Comparison of ENCODE assay signal across 24 cellular contexts in the genomic region with DNA sequence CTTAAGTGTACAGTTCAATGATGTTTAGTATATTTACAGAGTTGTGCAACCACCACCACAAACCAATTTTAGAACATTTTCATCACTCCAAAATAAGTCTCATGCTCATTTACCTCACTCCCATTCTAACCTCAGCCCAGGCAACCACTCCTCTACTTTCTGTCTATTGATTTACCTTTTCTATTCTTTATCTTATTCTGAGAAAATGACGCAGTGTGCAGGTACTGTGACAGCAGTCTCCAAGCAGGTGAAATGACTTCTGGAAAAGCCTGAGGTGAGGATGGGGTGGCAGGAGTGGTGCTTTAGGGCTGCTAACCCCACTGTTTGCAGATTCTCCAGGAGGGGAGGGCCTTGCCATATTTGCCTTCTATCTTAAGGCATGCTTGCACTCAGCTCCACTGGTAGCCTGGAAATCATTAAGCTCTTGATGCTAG. TPM values are rescaled to one million over a fixed set of nuclear protein-coding genes. Genes with fewer than 3 reads are reported as not detected.
A peak's percentile ranks its signal among the peaks of the same experiment; 100 is the strongest.
DNase-seq lines count a peak whose midpoint lies in the region; ATAC-seq and TF ChIP-seq lines count a peak whose summit lies in the region.
"Had no signal": no experiment of that assay in that cellular context is flagged by ENCODE, and none has a peak within 500 bp of the region (broad histone marks: within the 10 kb centered on the region; RNA-seq: fewer than 3 reads in every experiment).

No MANE protein-coding gene starts in this region.

- H3K9me3 ChIP-seq in DND-41 (ENCODE audit: insufficient read depth, low read length, severe bottlenecking) (no peaks in the 10 kb centered on the region), body of pancreas (no peaks in the 10 kb centered on the region)
- H3K9me3 ChIP-seq: ascending aorta, MG63 had no signal

- no peak for TF ChIP-seq CTCF in DND-41 (IDR thresholded peaks at IDR 0.05; ENCODE audit: borderline replicate concordance, extremely low read depth, low read length, poor library complexity, severe bottlenecking)
- no peak for TF ChIP-seq CTCF in body of pancreas (IDR thresholded peaks at IDR 0.05)

- intact Hi-C loops in body of pancreas (cut with DNase I): no loop called here

- TF ChIP-seq POLR2A in body of pancreas (IDR thresholded peaks at IDR 0.05): no peak

- no peaks in the 10 kb centered on the region for H3K9me3 Mint-ChIP-seq in stimulated activated naive B cell treated with anti-CD40 and anti-IgM and Interleukin-4, amounts not matched to agents 10 μg/mL and 1 μg/mL and 100 μg/mL, for 72 hours
- H3K9me3 Mint-ChIP-seq: neural crest cell had no signal

- no peak overlapping the region for H3K4me3 Mint-ChIP-seq in stimulated activated naive B cell treated with anti-CD40 and anti-IgM and Interleukin-4, amounts not matched to agents 10 μg/mL and 1 μg/mL and 100 μg/mL, for 72 hours
- H3K4me3 Mint-ChIP-seq: neural crest cell had no signal

- DNase-seq in DND-41: no peak
- DNase-seq in body of pancreas: peak in 2 of 4 donors; percentile 39 to 43
- no peak for DNase-seq in putamen (ENCODE audit: low spot score)
- DNase-seq in stimulated activated CD4-positive, alpha-beta T cell treated with anti-CD3 and anti-CD28 coated beads, Interleukin-2, amount 100 ng/mL, for 48 hours: no peak
- DNase-seq in stimulated activated naive B cell treated with anti-CD40 and anti-IgM and Interleukin-4, amounts not matched to agents 10 μg/mL and 1 μg/mL and 100 μg/mL, for 72 hours: no peak
- DNase-seq in HK-2 (ENCODE audit: unreplicated experiment): no peak
- DNase-seq: activated CD4-positive, alpha-beta T cell treated with anti-CD3 and anti-CD28 coated beads for 1 hour; activated naive CD4-positive, alpha-beta T cell treated with anti-CD3 and anti-CD28 coated beads, Interleukin-2, amount 50 U/mL, for 16 hours; activated T-cell treated with anti-CD3 and anti-CD28 coated beads, Interleukin-2, amount 50 U/mL, for 48 hours; dorsolateral prefrontal cortex; HCEC 1CT; MG63; NCI-H526; stimulated activated naive CD8-positive, alpha-beta T cell treated with anti-CD3 and anti-CD28 coated beads, Interleukin-15, Interleukin-2, amounts not matched to agents 100 U/mL and 50 U/mL, for 24 hours; SW 1271 had no signal

- H3K9ac ChIP-seq in DND-41 (ENCODE audit: low read depth, low read length): no peak overlapping the region

- H3K79me2 ChIP-seq in DND-41 (ENCODE audit: insufficient read depth, low read length): 0 out of 2 replicates have a peak, but pooled peaks cover 9% of the 10 kb centered on the region

- no peak overlapping the region for H2AFZ ChIP-seq in DND-41 (ENCODE audit: low read depth, low read length)

- H3K36me3 Mint-ChIP-seq in stimulated activated naive B cell treated with anti-CD40 and anti-IgM and Interleukin-4, amounts not matched to agents 10 μg/mL and 1 μg/mL and 100 μg/mL, for 72 hours: peaks cover 29 to 51% of the 10 kb centered on the region in 2 donors

- H3K4me3 ChIP-seq in DND-41 (ENCODE audit: low read depth in 1 of 2, low read length in 2 of 2) (no peak overlapping the region), body of pancreas (no peak overlapping the region)
- H3K4me3 ChIP-seq: ascending aorta, dorsolateral prefrontal cortex, MG63, smooth muscle cell had no signal

- H3K27me3 Mint-ChIP-seq in stimulated activated naive B cell treated with anti-CD40 and anti-IgM and Interleukin-4, amounts not matched to agents 10 μg/mL and 1 μg/mL and 100 μg/mL, for 72 hours: no peaks in the 10 kb centered on the region

- no peaks in the 10 kb centered on the region for H3K4me1 ChIP-seq in DND-41 (ENCODE audit: insufficient read depth, low read length)
- peaks cover 51% of the 10 kb centered on the region for H3K4me1 ChIP-seq in body of pancreas
- H3K4me1 ChIP-seq: ascending aorta had no signal

- H3K4me2 ChIP-seq in DND-41 (ENCODE audit: insufficient read depth, low read length): no peak overlapping the region
- H3K4me2 ChIP-seq: smooth muscle cell had no signal

- H3K27me3 ChIP-seq in DND-41 (ENCODE audit: insufficient read depth, low read length, poor library complexity) (no peaks in the 10 kb centered on the region), body of pancreas (no peaks in the 10 kb centered on the region)
- H3K27me3 ChIP-seq: ascending aorta, dorsolateral prefrontal cortex, MG63 had no signal

- peaks cover 70% of the 10 kb centered on the region for H3K36me3 ChIP-seq in DND-41 (ENCODE audit: insufficient read depth, low read length)
- H3K36me3 ChIP-seq in body of pancreas (replicated peaks in 1 of 2; ENCODE audit: insufficient read depth in 1 of 2, low read depth in 2 of 2): peaks cover 0 to 10% of the 10 kb centered on the region in 2 donors

- 0 out of 2 replicates have a peak, but pooled peaks cover 4% of the 10 kb centered on the region for H4K20me1 ChIP-seq in DND-41 (ENCODE audit: insufficient read depth, low read length)

- H3K27ac ChIP-seq in DND-41 (ENCODE audit: low read length) (no peak overlapping the region), body of pancreas (peak overlapping the region; percentile 65 to 88 (median 82))
- H3K27ac ChIP-seq: ascending aorta, C4-2B, dorsolateral prefrontal cortex had no signal

- H3K4me1 Mint-ChIP-seq in stimulated activated naive B cell treated with anti-CD40 and anti-IgM and Interleukin-4, amounts not matched to agents 10 μg/mL and 1 μg/mL and 100 μg/mL, for 72 hours: no peaks in the 10 kb centered on the region
- H3K4me1 Mint-ChIP-seq: neural crest cell had no signal

- no peak overlapping the region for H3K27ac Mint-ChIP-seq in stimulated activated naive B cell treated with anti-CD40 and anti-IgM and Interleukin-4, amounts not matched to agents 10 μg/mL and 1 μg/mL and 100 μg/mL, for 72 hours

- 27 to 46% methylated on average over 1 of the region's 1 CpG for WGBS in body of pancreas, 2 donors

- ATAC-seq in DND-41 (ENCODE audit: insufficient read depth, low read depth) (peak; percentile 39; the same call in 1 of the 3 replicates), GM19397 (IDR thresholded peaks at IDR 0.05; ENCODE audit: unreplicated experiment) (peak; percentile 52), HG03565 (IDR thresholded peaks at IDR 0.05; ENCODE audit: unreplicated experiment) (peak; percentile 45), body of pancreas (peak; percentile 80)
- no peak for ATAC-seq in stimulated activated naive B cell treated with anti-CD40 and anti-IgM and Interleukin-4, amounts not matched to agents 10 μg/mL and 1 μg/mL and 100 μg/mL, for 72 hours (replicated peaks)
- ATAC-seq: stimulated activated naive CD8-positive, alpha-beta T cell treated with anti-CD3 and anti-CD28 coated beads, Interleukin-15, Interleukin-2, amounts not matched to agents 100 U/mL and 50 U/mL, for 24 hours had no signal

RNA-seq across cellular contexts. Expression of a gene that starts 39.5 kb away (rescaled TPM):
- total RNA-seq in body of pancreas: 10 to 100 TPM; 43.1 to 70.9 TPM

RNA-seq across cellular contexts. Expression of a gene that starts 48.0 kb away (rescaled TPM):
- total RNA-seq in body of pancreas: 1 to 10 TPM in 1 of 2 donors, under 1 TPM in 1; 0.33 to 4.7 TPM
- total RNA-seq: liver, mononuclear cell, neural crest cell, pulmonary artery endothelial cell, smooth muscle cell had no signal

Comparison
In these comparisons a context has a peak if more than half of its experiments do, and no peak if none do; other contexts are left out.
1. ATAC-seq: peak in DND-41 (single experiment), GM19397 (single experiment), HG03565 (single experiment) and body of pancreas (single experiment); none in stimulated activated naive B cell treated with anti-CD40 and anti-IgM and Interleukin-4, amounts not matched to agents 10 μg/mL and 1 μg/mL and 100 μg/mL, for 72 hours (0 of 2).